ENCODE assay signal across 36 cellular contexts in the genomic region with DNA sequence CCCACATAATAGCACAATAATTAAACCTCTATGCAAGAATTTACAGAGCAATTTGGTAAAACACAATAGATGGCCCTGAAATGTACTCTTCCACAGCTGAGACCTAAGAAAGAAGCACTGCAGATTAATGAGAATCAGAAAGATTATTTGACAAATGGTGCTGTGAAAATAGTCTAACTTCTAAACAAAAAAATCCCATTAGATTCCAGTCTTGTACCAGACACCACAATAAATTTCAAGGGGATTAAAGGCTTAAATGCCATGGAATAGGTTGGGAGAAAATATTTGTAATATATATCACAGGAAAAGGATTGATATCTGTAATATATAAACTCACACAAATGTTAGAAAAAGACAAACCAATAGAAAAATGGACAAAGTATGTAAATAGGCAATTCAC. TPM values are rescaled to one million over a fixed set of nuclear protein-coding genes. Genes with fewer than 3 reads are reported as not detected.
"Had no signal": no experiment of that assay in that cellular context is flagged by ENCODE, and none has a peak within 500 bp of the region (broad histone marks: within the 10 kb centered on the region; RNA-seq: fewer than 3 reads in every experiment).

No MANE protein-coding gene starts in this region.

- H3K9ac ChIP-seq: parathyroid adenoma had no signal

- H3K79me2 ChIP-seq: parathyroid adenoma had no signal

- H3K27me3 ChIP-seq: neutrophil, ovary, right lobe of liver, sigmoid colon, spleen, stomach, thyroid gland, tibial nerve, upper lobe of left lung, vagina had no signal

- H3K36me3 ChIP-seq: neutrophil, ovary, right lobe of liver, sigmoid colon, spleen, stomach, thoracic aorta, thyroid gland, tibial nerve, upper lobe of left lung, vagina had no signal

- FAIRE-seq: urothelium cell line had no signal

- H3K4me3 ChIP-seq: ovary, psoas muscle, right lobe of liver, sigmoid colon, skin epidermis, spleen, stomach, thoracic aorta, thyroid gland, tibial nerve, upper lobe of left lung, vagina had no signal

- H3K27ac ChIP-seq: neutrophil, ovary, parathyroid adenoma, psoas muscle, right lobe of liver, sigmoid colon, skin epidermis, spleen, stomach, thoracic aorta, thyroid gland, tibial nerve, upper lobe of left lung, vagina had no signal

- ATAC-seq: naive thymus-derived CD8-positive, alpha-beta T cell; natural killer cell treated with Interleukin-12 subunit alpha and Interleukin-12 subunit beta and Interleukin-15 and Interleukin-18, amount 100 ng/mL, for 72 hours; psoas muscle; right cardiac atrium; right lobe of liver; stimulated activated effector memory CD8-positive, alpha-beta T cell treated with anti-CD3 and anti-CD28 coated beads, Interleukin-12 subunit alpha, Interleukin-12 subunit beta, amount 100 ng/mL, for 72 hours; stimulated activated naive B cell treated with anti-CD40 and anti-IgM and Interleukin-4, amounts not matched to agents 10 μg/mL and 1 μg/mL and 100 μg/mL, for 72 hours had no signal

- H2AFZ ChIP-seq: parathyroid adenoma had no signal

- H3K9me3 ChIP-seq: neutrophil, ovary, psoas muscle, right lobe of liver, sigmoid colon, spleen, stomach, thoracic aorta, thyroid gland, tibial nerve, upper lobe of left lung, vagina had no signal

- DNase-seq: naive B cell; naive thymus-derived CD8-positive, alpha-beta T cell; nephron progenitor cell; nucleus accumbens; ovary; posterior cingulate gyrus; psoas muscle; right cardiac atrium; right lobe of liver; sigmoid colon; spleen; stimulated activated CD4-positive, alpha-beta T cell treated with anti-CD3 and anti-CD28 coated beads, Interleukin-12 subunit alpha, Interleukin-12 subunit beta, amount 100 ng/mL, for 4 hours; stimulated activated CD4-positive, alpha-beta T cell treated with anti-CD3 and anti-CD28 coated beads, Interleukin-1b, Interleukin-23, amount 100 ng/mL, for 48 hours; stimulated activated CD4-positive, alpha-beta T cell treated with anti-CD3 and anti-CD28 coated beads, Interleukin-4, amount 100 ng/mL, for 1 hour; stimulated activated CD4-positive, alpha-beta T cell treated with anti-CD3 and anti-CD28 coated beads, Interleukin-4, amount 100 ng/mL, for 4 hours; stimulated activated naive B cell treated with anti-CD40 and anti-IgM and Interleukin-4, amounts not matched to agents 10 μg/mL and 1 μg/mL and 100 μg/mL, for 72 hours; stimulated activated naive CD4-positive, alpha-beta T cell treated with Interleukin-2 at 50 U/mL for 16 hours; stomach; thyroid gland; trophoblast cell; upper lobe of left lung had no signal

- H3K4me1 ChIP-seq: parathyroid adenoma, psoas muscle, right lobe of liver, sigmoid colon, spleen, stomach, thyroid gland, tibial nerve, upper lobe of left lung, vagina had no signal

RNA-seq across cellular contexts. Expression of gene TMEM244, which starts 14.4 kb away (rescaled TPM):
- total RNA-seq: naive thymus-derived CD8-positive, alpha-beta T cell; natural killer cell treated with Interleukin-12 subunit alpha and Interleukin-12 subunit beta and Interleukin-15 and Interleukin-18, amount 100 ng/mL, for 72 hours; neural crest cell; osteoblast; ovary; progenitor cell of endocrine pancreas; psoas muscle; renal cortical epithelial cell; right cardiac atrium; right lobe of liver; sigmoid colon; spleen; stomach; subcutaneous adipose tissue; thoracic aorta; thyroid gland; tibial nerve; upper lobe of left lung; ureter; vagina had no signal
- polyA plus RNA-seq: ovary, psoas muscle, right cardiac atrium, sigmoid colon, spleen, stomach had no signal
